ENCODE assay signal across 27 cellular contexts in genomic region chr5:166074839-166075481, GRCh38.
DNase-seq lines count a peak whose midpoint lies in the region; ATAC-seq and TF ChIP-seq lines count a peak whose summit lies in the region.
"Had no signal": no experiment of that assay in that cellular context is flagged by ENCODE, and none has a peak within 500 bp of the region (broad histone marks: within the 10 kb centered on the region; RNA-seq: fewer than 3 reads in every experiment).

No MANE protein-coding gene starts in this region.

- no peak overlapping the region for H3K23ac ChIP-seq in mesendoderm (ENCODE audit: low read length)

- no peaks in the 10 kb centered on the region for H3K27me3 Mint-ChIP-seq in endodermal cell (ENCODE audit: insufficient read depth)
- H3K27me3 Mint-ChIP-seq: activated CD4-positive, alpha-beta memory T cell treated with anti-CD3 and anti-CD28 coated beads for 36 hours; CD4-positive, alpha-beta T cell; IgD-negative memory B cell had no signal

- H3K4me3 ChIP-seq in endodermal cell (ENCODE audit: low read length): peak overlapping the region; percentile 22
- H3K4me3 ChIP-seq in mesendoderm (ENCODE audit: low read length): no peak overlapping the region
- H3K4me3 ChIP-seq: gastrocnemius medialis, GM12878, Peyer's patch, psoas muscle, SJCRH30, skin epidermis had no signal

- H3K9ac ChIP-seq in endodermal cell (ENCODE audit: extremely low read depth, low read length, poor library complexity, severe bottlenecking) (no peak overlapping the region), mesendoderm (ENCODE audit: low read length) (no peak overlapping the region)

- no peaks in the 10 kb centered on the region for H3K36me3 ChIP-seq in endodermal cell (ENCODE audit: control insufficient read depth, insufficient read depth, low read length)
- H3K36me3 ChIP-seq in mesendoderm (ENCODE audit: control insufficient read depth, insufficient read depth, low read length): no peaks in the 10 kb centered on the region
- H3K36me3 ChIP-seq: gastrocnemius medialis, Peyer's patch, SJCRH30, WERI-Rb-1 had no signal

- H3K18ac ChIP-seq in mesendoderm (ENCODE audit: low read length): no peak overlapping the region

- no peak overlapping the region for H2AK5ac ChIP-seq in mesendoderm (ENCODE audit: low read length)

- no peak overlapping the region for H3K4ac ChIP-seq in mesendoderm (ENCODE audit: low read depth, low read length)

- H3K4me1 Mint-ChIP-seq in endodermal cell: peaks cover 44% of the 10 kb centered on the region
- H3K4me1 Mint-ChIP-seq: IgD-negative memory B cell, nephron had no signal

- no peaks in the 10 kb centered on the region for H3K9me3 ChIP-seq in endodermal cell (ENCODE audit: control insufficient read depth, low read length)
- H3K9me3 ChIP-seq: gastrocnemius medialis, Peyer's patch, psoas muscle, SJCRH30 had no signal

- peak; percentile 72 for DNase-seq in ELF-1 (ENCODE audit: low read depth, low spot score)
- DNase-seq in NCI-H1048 (lab: John Stamatoyannopoulos, UW): peak; percentile 70
- peak; percentile 78 for DNase-seq in endodermal cell
- DNase-seq in mesendoderm: peak; percentile 82
- no peak for DNase-seq in HuH-7.5 (ENCODE audit: low spot score)
- DNase-seq: activated CD4-positive, alpha-beta memory T cell treated with anti-CD3 and anti-CD28 coated beads for 36 hours; activated gamma-delta T cell treated with Interleukin-2 at 50 U/mL for 16 hours; activated T-cell treated with anti-CD3 and anti-CD28 coated beads for 4 hours; amniotic stem cell; CD4-positive, alpha-beta T cell; gastrocnemius medialis; HCEC 1CT; midbrain; NCI-H187 treated with DMSO at 0.1 percent for 48 hours; Peyer's patch; psoas muscle; SJCRH30; stimulated activated naive CD4-positive, alpha-beta T cell; T-helper 2 cell; WERI-Rb-1 had no signal

- H3K27ac ChIP-seq in endodermal cell (ENCODE audit: low read depth, low read length): peak overlapping the region; percentile 66
- H3K27ac ChIP-seq in mesendoderm (ENCODE audit: low read depth, low read length): peak overlapping the region; percentile 95
- H3K27ac ChIP-seq: gastrocnemius medialis, Peyer's patch, psoas muscle, SJCRH30, skin epidermis, WERI-Rb-1 had no signal

- H3K4me3 Mint-ChIP-seq in endodermal cell: no peak overlapping the region
- H3K4me3 Mint-ChIP-seq: activated CD4-positive, alpha-beta memory T cell treated with anti-CD3 and anti-CD28 coated beads for 36 hours; CD4-positive, alpha-beta T cell; IgD-negative memory B cell; nephron had no signal

- H3K4me1 ChIP-seq in endodermal cell (ENCODE audit: control insufficient read depth, insufficient read depth, low read length) (no peaks in the 10 kb centered on the region), mesendoderm (ENCODE audit: control insufficient read depth, low read depth, low read length) (peaks cover 6% of the 10 kb centered on the region)
- H3K4me1 ChIP-seq: gastrocnemius medialis, Peyer's patch, psoas muscle, SJCRH30 had no signal

- no peaks in the 10 kb centered on the region for H3K27me3 ChIP-seq in endodermal cell (ENCODE audit: control insufficient read depth, insufficient read depth, low read length, poor library complexity, severe bottlenecking)
- no peaks in the 10 kb centered on the region for H3K27me3 ChIP-seq in mesendoderm (ENCODE audit: insufficient read depth, low read length, poor library complexity)
- H3K27me3 ChIP-seq: gastrocnemius medialis, Peyer's patch, SJCRH30 had no signal

- peak overlapping the region; percentile 71 for H4K5ac ChIP-seq in mesendoderm (ENCODE audit: low read length)

- H4K8ac ChIP-seq in mesendoderm (ENCODE audit: low read depth, low read length): no peak overlapping the region

- H3K79me2 ChIP-seq in mesendoderm (ENCODE audit: control insufficient read depth, insufficient read depth, low read length): no peaks in the 10 kb centered on the region

- H2BK120ac ChIP-seq in mesendoderm (ENCODE audit: low read depth, low read length): no peak overlapping the region

- no peak overlapping the region for H2BK15ac ChIP-seq in mesendoderm (replicated peaks; ENCODE audit: low read depth)

- no peaks in the 10 kb centered on the region for H3K36me3 Mint-ChIP-seq in endodermal cell (ENCODE audit: low read depth)
- H3K36me3 Mint-ChIP-seq: activated CD4-positive, alpha-beta memory T cell treated with anti-CD3 and anti-CD28 coated beads for 36 hours had no signal

- H3K4me2 ChIP-seq in mesendoderm (ENCODE audit: low read length): no peak overlapping the region

- WGBS in endodermal cell (ENCODE audit: insufficient coverage in 1 of 2, insufficient read length in 1 of 2), 2 experiments: 0 to 11% methylated on average over 1 to 4 of the region's 4 CpGs
- no CpG with 5 or more reads among the region's 4 CpGs for WGBS in mesendoderm (ENCODE audit: extremely low coverage, insufficient coverage, low lambda C conversion rate)

- no peak for ATAC-seq in HG03196 (IDR thresholded peaks at IDR 0.05; ENCODE audit: unreplicated experiment)
- ATAC-seq in GM19023 (IDR thresholded peaks at IDR 0.05; ENCODE audit: unreplicated experiment): no peak
- no peak for ATAC-seq in HG03025 (IDR thresholded peaks at IDR 0.05; ENCODE audit: low FRiP score, unreplicated experiment)
- ATAC-seq: gastrocnemius medialis, GM12878, psoas muscle had no signal

- TF ChIP-seq CTCF in endodermal cell (conservative IDR thresholded peaks at IDR 0.05): no peak

- H3K9me3 Mint-ChIP-seq in endodermal cell: no peaks in the 10 kb centered on the region
- H3K9me3 Mint-ChIP-seq: activated CD4-positive, alpha-beta memory T cell treated with anti-CD3 and anti-CD28 coated beads for 36 hours; CD4-positive, alpha-beta T cell; nephron had no signal

- peak overlapping the region; percentile 84 for H3K27ac Mint-ChIP-seq in endodermal cell
- H3K27ac Mint-ChIP-seq: activated CD4-positive, alpha-beta memory T cell treated with anti-CD3 and anti-CD28 coated beads for 36 hours; CD4-positive, alpha-beta T cell; IgD-negative memory B cell; nephron had no signal

- peak overlapping the region; percentile 82 for H3K56ac ChIP-seq in mesendoderm (ENCODE audit: low read length)

- H2BK5ac ChIP-seq in mesendoderm (ENCODE audit: low read length): peak overlapping the region; percentile 90

- no peaks in the 10 kb centered on the region for H3K79me1 ChIP-seq in mesendoderm (ENCODE audit: low read length)
